12 cellular contexts compared by ENCODE assay signal in the genomic region with DNA sequence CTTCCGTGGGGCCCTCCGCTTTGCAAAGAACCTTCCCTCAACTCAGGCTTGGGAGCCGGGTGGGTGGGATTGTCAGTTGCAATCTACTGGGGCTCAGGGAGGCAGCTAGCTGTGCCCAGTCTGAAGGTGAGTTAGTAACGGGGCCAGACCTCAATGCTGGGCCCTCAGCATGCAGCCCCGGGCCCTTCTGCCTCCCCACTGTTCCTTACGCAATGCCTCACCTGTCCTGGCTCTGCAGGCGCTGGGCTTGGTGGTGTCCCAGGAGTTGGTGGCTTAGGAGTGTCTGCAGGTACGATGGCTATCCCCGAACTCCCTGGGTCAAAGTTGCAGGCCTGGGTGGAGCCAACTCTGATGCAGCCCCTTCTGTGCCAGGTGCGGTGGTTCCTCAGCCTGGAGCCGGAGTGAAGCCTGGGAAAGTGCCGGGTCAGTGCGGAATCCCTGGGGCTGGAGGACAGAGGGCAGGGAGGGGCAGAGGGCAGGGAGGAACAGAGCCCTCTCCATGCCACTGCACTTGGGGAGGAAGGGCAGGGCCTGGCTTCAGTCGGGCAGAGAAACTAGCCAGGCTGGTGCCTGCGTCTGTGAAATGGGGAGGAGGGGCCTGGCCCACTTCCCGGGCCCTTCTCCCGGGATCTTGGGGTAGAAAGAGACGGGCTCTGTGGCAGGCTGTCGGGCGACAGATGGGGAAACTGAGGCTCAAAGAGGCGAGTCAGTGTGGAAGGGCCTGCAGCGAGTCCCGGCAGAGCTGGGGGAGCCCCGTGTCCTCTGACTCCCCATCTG. TPM values are rescaled to one million over a fixed set of nuclear protein-coding genes. Genes with fewer than 3 reads are reported as not detected.
A peak's percentile ranks its signal among the peaks of the same experiment; 100 is the strongest.
DNase-seq lines count a peak whose midpoint lies in the region; ATAC-seq and TF ChIP-seq lines count a peak whose summit lies in the region.
"Had no signal": no experiment of that assay in that cellular context is flagged by ENCODE, and none has a peak within 500 bp of the region (broad histone marks: within the 10 kb centered on the region; RNA-seq: fewer than 3 reads in every experiment).

No MANE protein-coding gene starts in this region.

- H3K27me3 ChIP-seq in body of pancreas = no peaks in the 10 kb centered on the region
- H3K27me3 ChIP-seq in tibial artery = no peaks in the 10 kb centered on the region

- no peak for TF ChIP-seq POLR2A in body of pancreas (IDR thresholded peaks at IDR 0.05)

- H3K4me3 ChIP-seq in body of pancreas (no peak overlapping the region), tibial artery (no peak overlapping the region)

- TF ChIP-seq CTCF in body of pancreas (IDR thresholded peaks at IDR 0.05) (no peak), tibial artery (IDR thresholded peaks at IDR 0.05) (no peak)

- H3K36me3 ChIP-seq in body of pancreas (replicated peaks in 1 of 2; ENCODE audit: insufficient read depth in 1 of 2, low read depth in 2 of 2) (peaks cover 0 to 3% of the 10 kb centered on the region in 2 donors), tibial artery (peaks cover 93 to 100% (median 99%) of the 10 kb centered on the region in 3 donors)

- H3K9me3 ChIP-seq in body of pancreas (no peaks in the 10 kb centered on the region), tibial artery (no peaks in the 10 kb centered on the region)

- intact Hi-C loops in body of pancreas (cut with DNase I) (no loop called here), tibial artery (cut with DNase I; ENCODE audit: low total_unique reads) (no loop called here)

- H3K27ac ChIP-seq in body of pancreas = peak overlapping the region; percentile 64 to 83 (median 74)
- peak overlapping the region; percentile 98 for H3K27ac ChIP-seq in tibial artery
- H3K27ac ChIP-seq: epithelial cell of prostate had no signal

- peak in 2 of 3 experiments; percentile 88 to 89 for DNase-seq in NCI-H1417 (lab: John Stamatoyannopoulos, UW)
- no peak for DNase-seq in NCI-H1417 treated with DMSO at 0.1 percent for 48 hours (lab: John Stamatoyannopoulos, UW)
- DNase-seq in body of pancreas = peak; percentile 67 to 89 (median 78)
- DNase-seq in midbrain (lab: John Stamatoyannopoulos, UW) = peak; percentile 38
- no peak for DNase-seq in tibial artery
- no peak for DNase-seq in islet precursor cell
- DNase-seq in cerebellar nuclear complex (lab: John Stamatoyannopoulos, UW) = no peak
- DNase-seq: activated CD8-positive, alpha-beta memory T cell treated with anti-CD3 and anti-CD28 coated beads, Interleukin-2, amount 50 U/mL, for 4 hours; DMS79 treated with DMSO at 0.1 percent for 48 hours had no signal

- H3K4me1 ChIP-seq in body of pancreas (peaks cover 34% of the 10 kb centered on the region), tibial artery (peaks cover 0 to 68% (median 45%) of the 10 kb centered on the region in 4 donors)

- WGBS in body of pancreas, 2 donors = 44 to 53% methylated on average over 11 to 23 of the region's 24 CpGs

- peak; percentile 69 for ATAC-seq in body of pancreas
- ATAC-seq in HG03439 (IDR thresholded peaks at IDR 0.05; ENCODE audit: unreplicated experiment) = no peak
- ATAC-seq: Panc1 had no signal

RNA-seq across cellular contexts. Expression of gene ELN, which starts 15.0 kb away (rescaled TPM):
- 100 to 1,000 TPM in 1 of 2 donors, 10 to 100 TPM in 1; 92.6 to 131 TPM for total RNA-seq in body of pancreas

RNA-seq across cellular contexts. Expression of gene LIMK1, which starts 40.7 kb away (rescaled TPM):
- total RNA-seq in body of pancreas = 10 to 100 TPM; 10.1 to 27.4 TPM

Comparison
In these comparisons a context has a peak if more than half of its experiments do, and no peak if none do; other contexts are left out.
1. DNase-seq: peak in NCI-H1417 (2 of 3), body of pancreas (4 of 4) and midbrain (single experiment); none in NCI-H1417 treated with DMSO at 0.1 percent for 48 hours (single experiment), tibial artery (0 of 2), islet precursor cell (single experiment) and cerebellar nuclear complex (0 of 2).